ENCODE assay signal across 9 cellular contexts in genomic region chr6:17311595-17312311, GRCh38. TPM values are rescaled to one million over a fixed set of nuclear protein-coding genes. Genes with fewer than 3 reads are reported as not detected.
A peak's percentile ranks its signal among the peaks of the same experiment; 100 is the strongest.
DNase-seq lines count a peak whose midpoint lies in the region; ATAC-seq and TF ChIP-seq lines count a peak whose summit lies in the region.
"Had no signal": no experiment of that assay in that cellular context is flagged by ENCODE, and none has a peak within 500 bp of the region (broad histone marks: within the 10 kb centered on the region; RNA-seq: fewer than 3 reads in every experiment).

No MANE protein-coding gene starts in this region.

- no peaks in the 10 kb centered on the region for H3K79me2 ChIP-seq in GM23248 (ENCODE audit: insufficient read depth)

- H3K4me1 ChIP-seq in GM23248 (ENCODE audit: insufficient read depth) = no peaks in the 10 kb centered on the region

- no peak overlapping the region for H3K9ac ChIP-seq in GM23248

- TF ChIP-seq CTCF in fibroblast of the aortic adventitia (IDR thresholded peaks at IDR 0.05; ENCODE audit: insufficient read depth, low read length) (no peak), nephron progenitor cell (IDR thresholded peaks at IDR 0.05) (no peak)

- no peak for ATAC-seq in GM21381 (IDR thresholded peaks at IDR 0.05; ENCODE audit: unreplicated experiment)

- 80 to 81% methylated on average over 12 of the region's 12 CpGs for WGBS in GM23248 (ENCODE audit: low coverage in 1 of 2, low lambda C conversion rate in 2 of 2, missing lambda C conversion rate in 2 of 2), 2 experiments

- H4K20me1 ChIP-seq in GM23248 (ENCODE audit: insufficient read depth) = no peaks in the 10 kb centered on the region

- H3K27me3 Mint-ChIP-seq in nephron progenitor cell (ENCODE audit: low read depth, poor library complexity) = no peaks in the 10 kb centered on the region
- H3K27me3 Mint-ChIP-seq: activated T-cell treated with anti-CD3 and anti-CD28 coated beads, Interleukin-2, amount 50 U/mL, for 24 hours had no signal

- no peaks in the 10 kb centered on the region for H3K27me3 ChIP-seq in GM23248 (replicated peaks; ENCODE audit: insufficient read depth)

- in situ Hi-C loops in GM23248 (cut with MboI) (no loop called here), KBM-7 (cut with MboI; ENCODE audit: low pct_unique_long_range_greater_than_20kb, low sequenced_read_pairs) (no loop called here)

- H3K27ac ChIP-seq in GM23248 = no peak overlapping the region

- H3K4me3 Mint-ChIP-seq in nephron progenitor cell = no peak overlapping the region
- H3K4me3 Mint-ChIP-seq: activated T-cell treated with anti-CD3 and anti-CD28 coated beads, Interleukin-2, amount 50 U/mL, for 24 hours had no signal

- peaks cover 14% of the 10 kb centered on the region for H3K4me1 Mint-ChIP-seq in nephron progenitor cell

- H3K9me3 ChIP-seq in GM23248 (ENCODE audit: low read depth) = no peaks in the 10 kb centered on the region

- H3K4me2 ChIP-seq in GM23248 (ENCODE audit: unreplicated experiment) = no peak overlapping the region

- H3K4me3 ChIP-seq in GM23248 (no peak overlapping the region), fibroblast of the aortic adventitia (ENCODE audit: low read depth, low read length) (no peak overlapping the region)

- DNase-seq in GM23248 (peak; percentile 4), OCI-M1 (lab: John Stamatoyannopoulos, UW) (peak; percentile 57), fibroblast of the aortic adventitia (ENCODE audit: low read depth) (peak; percentile 6), nephron progenitor cell (peak; percentile 16), KBM-7 (no peak)
- DNase-seq in activated T-cell treated with anti-CD3 and anti-CD28 coated beads, Interleukin-2, amount 50 U/mL, for 1 hour = no peak
- DNase-seq in effector CD8-positive, alpha-beta T cell (lab: John Stamatoyannopoulos, UW) = no peak
- DNase-seq: activated T-cell treated with anti-CD3 and anti-CD28 coated beads, Interleukin-2, amount 50 U/mL, for 24 hours had no signal

- no peaks in the 10 kb centered on the region for H3K9me2 ChIP-seq in GM23248 (ENCODE audit: insufficient read depth)

- H2AFZ ChIP-seq in GM23248 = no peak overlapping the region

- peaks cover 4% of the 10 kb centered on the region for H3K9me3 Mint-ChIP-seq in nephron progenitor cell

- no peaks in the 10 kb centered on the region for H3K36me3 ChIP-seq in GM23248 (ENCODE audit: low read depth)

- H3F3A ChIP-seq in GM23248 (ENCODE audit: insufficient read depth) = no peaks in the 10 kb centered on the region

- H3K27ac Mint-ChIP-seq in nephron progenitor cell = no peak overlapping the region
- H3K27ac Mint-ChIP-seq: activated T-cell treated with anti-CD3 and anti-CD28 coated beads, Interleukin-2, amount 50 U/mL, for 24 hours had no signal

- H3K36me3 Mint-ChIP-seq in nephron progenitor cell (ENCODE audit: low read depth) = no peaks in the 10 kb centered on the region

RNA-seq across cellular contexts. Expression of gene RBM24, which starts 30.6 kb away (rescaled TPM):
- total RNA-seq in GM23248 (2014; rRNA removed; shearing (Covaris generic)) = 7.3 and 7.9 TPM in 2 replicates
- polyA plus RNA-seq in GM23248 (2016; fragmentation: Nextera tagmentation; extraction: Ambion mirVana) = 3.5 and 4.6 TPM in 2 replicates
- total RNA-seq in fibroblast of the aortic adventitia (ENCODE audit: low replicate concordance) = 0.65 and 1.9 TPM in 2 replicates

Comparison
In these comparisons a context has a peak if more than half of its experiments do, and no peak if none do; other contexts are left out.
1. DNase-seq: peak in GM23248 (single experiment), OCI-M1 (single experiment), fibroblast of the aortic adventitia (single experiment) and nephron progenitor cell (single experiment); none in activated T-cell treated with anti-CD3 and anti-CD28 coated beads, Interleukin-2, amount 50 U/mL, for 1 hour (single experiment), effector CD8-positive, alpha-beta T cell (single experiment) and KBM-7 (single experiment).